In the genomic region with DNA sequence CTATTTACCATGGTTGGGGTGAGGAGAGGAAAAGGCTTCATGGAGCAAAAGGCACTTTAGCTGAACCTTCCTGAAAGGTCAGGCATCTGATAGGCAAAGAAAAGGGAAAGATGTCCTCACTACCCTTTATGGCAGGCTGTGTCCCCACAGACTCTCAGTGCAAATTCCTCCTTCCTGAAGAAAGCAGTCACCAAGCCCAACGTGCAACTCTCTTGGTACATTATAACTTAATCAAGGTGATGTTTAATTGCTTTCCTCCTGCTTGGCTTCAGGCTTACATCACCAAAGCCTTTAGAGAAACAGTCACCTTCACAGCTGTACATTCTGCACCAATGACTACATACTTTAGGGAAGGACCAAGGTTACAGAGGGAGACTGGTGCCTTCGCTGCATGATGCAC, we compare ENCODE assay signal across 32 cellular contexts. TPM values are rescaled to one million over a fixed set of nuclear protein-coding genes. Genes with fewer than 3 reads are reported as not detected.
"Had no signal": no experiment of that assay in that cellular context is flagged by ENCODE, and none has a peak within 500 bp of the region (broad histone marks: within the 10 kb centered on the region; RNA-seq: fewer than 3 reads in every experiment).

No MANE protein-coding gene starts in this region.

- H3K36me3 Mint-ChIP-seq: naive thymus-derived CD8-positive, alpha-beta T cell; stimulated activated memory B cell treated with anti-CD40 and anti-IgM and Interleukin-4, amounts not matched to agents 10 μg/mL and 1 μg/mL and 100 μg/mL, for 72 hours had no signal

- ATAC-seq: naive thymus-derived CD8-positive, alpha-beta T cell; natural killer cell treated with Interleukin-12 subunit alpha and Interleukin-12 subunit beta and Interleukin-15 and Interleukin-18, amount 100 ng/mL, for 72 hours; pancreas; right lobe of liver; stimulated activated memory B cell treated with anti-CD40 and anti-IgM and Interleukin-4, amounts not matched to agents 10 μg/mL and 1 μg/mL and 100 μg/mL, for 72 hours; stimulated activated naive CD8-positive, alpha-beta T cell treated with anti-CD3 and anti-CD28 coated beads, Interleukin-15, amount 100 ng/mL, for 72 hours; stimulated activated naive CD8-positive, alpha-beta T cell treated with anti-CD3 and anti-CD28 coated beads, Interleukin-15, Interleukin-2, amounts not matched to agents 100 U/mL and 50 U/mL, for 24 hours; upper lobe of right lung had no signal

- H3K4me1 ChIP-seq: pancreas, prostate gland, uterus had no signal

- H3K27ac ChIP-seq: neutrophil, pancreas, prostate gland, right atrium auricular region, right lobe of liver, sigmoid colon, spleen, suprapubic skin, testis, tibial artery, transverse colon, upper lobe of right lung, uterus had no signal

- H3K27me3 ChIP-seq: right atrium auricular region, testis had no signal

- H3K36me3 ChIP-seq: neutrophil, pancreas, prostate gland, right atrium auricular region, right lobe of liver, sigmoid colon, spleen, suprapubic skin, tibial artery, transverse colon, upper lobe of right lung, uterus had no signal

- H3K27ac Mint-ChIP-seq: naive thymus-derived CD8-positive, alpha-beta T cell; natural killer cell treated with Interleukin-12 subunit alpha and Interleukin-12 subunit beta and Interleukin-15 and Interleukin-18, amount 100 ng/mL, for 72 hours; nephron progenitor cell; stimulated activated memory B cell treated with anti-CD40 and anti-IgM and Interleukin-4, amounts not matched to agents 10 μg/mL and 1 μg/mL and 100 μg/mL, for 72 hours; stimulated activated naive CD8-positive, alpha-beta T cell treated with anti-CD3 and anti-CD28 coated beads, Interleukin-15, amount 100 ng/mL, for 72 hours; type B pancreatic cell had no signal

- H3K27me3 Mint-ChIP-seq: stimulated activated memory B cell treated with anti-CD40 and anti-IgM and Interleukin-4, amounts not matched to agents 10 μg/mL and 1 μg/mL and 100 μg/mL, for 72 hours had no signal

- H3K9me3 Mint-ChIP-seq: neural crest cell, type B pancreatic cell had no signal

- H3K4me3 Mint-ChIP-seq: nephron progenitor cell; neural crest cell; stimulated activated memory B cell treated with anti-CD40 and anti-IgM and Interleukin-4, amounts not matched to agents 10 μg/mL and 1 μg/mL and 100 μg/mL, for 72 hours; stimulated activated naive CD8-positive, alpha-beta T cell treated with anti-CD3 and anti-CD28 coated beads, Interleukin-15, amount 100 ng/mL, for 72 hours; type B pancreatic cell had no signal

- FAIRE-seq: pancreas had no signal

- DNase-seq: naive thymus-derived CD8-positive, alpha-beta T cell; nephron progenitor cell; nucleus accumbens; pancreas; retina; right lobe of liver; sigmoid colon; spleen; stimulated activated CD4-positive, alpha-beta T cell treated with anti-CD3 and anti-CD28 coated beads, Interleukin-12 subunit alpha, Interleukin-12 subunit beta, amount 100 ng/mL, for 4 hours; stimulated activated CD4-positive, alpha-beta T cell treated with anti-CD3 and anti-CD28 coated beads, Interleukin-1b, Interleukin-23, amount 100 ng/mL, for 48 hours; stimulated activated CD4-positive, alpha-beta T cell treated with anti-CD3 and anti-CD28 coated beads, Interleukin-4, amount 100 ng/mL, for 1 hour; stimulated activated CD4-positive, alpha-beta T cell treated with anti-CD3 and anti-CD28 coated beads, Interleukin-4, amount 100 ng/mL, for 4 hours; stimulated activated CD8-positive, alpha-beta memory T cell treated with anti-CD3 and anti-CD28 coated beads, Interleukin-4, amount 100 ng/mL, for 48 hours; stimulated activated naive CD4-positive, alpha-beta T cell; stimulated activated naive CD8-positive, alpha-beta T cell treated with anti-CD3 and anti-CD28 coated beads, Interleukin-15, amount 100 ng/mL, for 72 hours; stimulated activated naive CD8-positive, alpha-beta T cell treated with anti-CD3 and anti-CD28 coated beads, Interleukin-15, Interleukin-2, amounts not matched to agents 100 U/mL and 50 U/mL, for 24 hours; substantia nigra; testis; tibial artery; transverse colon; upper lobe of right lung; uterus had no signal

- H3K9me3 ChIP-seq: pancreas, prostate gland, right atrium auricular region, right lobe of liver, sigmoid colon, suprapubic skin, testis, tibial artery, transverse colon, upper lobe of right lung, uterus had no signal

- H3K4me3 ChIP-seq: pancreas, prostate gland, right atrium auricular region, right lobe of liver, sigmoid colon, smooth muscle cell, spleen, suprapubic skin, testis, tibial artery, transverse colon, upper lobe of right lung, uterus had no signal

RNA-seq across cellular contexts. Expression of a gene that starts 2.1 kb away (rescaled TPM):
- total RNA-seq: neural crest cell, osteocyte had no signal
